In the genomic region with DNA sequence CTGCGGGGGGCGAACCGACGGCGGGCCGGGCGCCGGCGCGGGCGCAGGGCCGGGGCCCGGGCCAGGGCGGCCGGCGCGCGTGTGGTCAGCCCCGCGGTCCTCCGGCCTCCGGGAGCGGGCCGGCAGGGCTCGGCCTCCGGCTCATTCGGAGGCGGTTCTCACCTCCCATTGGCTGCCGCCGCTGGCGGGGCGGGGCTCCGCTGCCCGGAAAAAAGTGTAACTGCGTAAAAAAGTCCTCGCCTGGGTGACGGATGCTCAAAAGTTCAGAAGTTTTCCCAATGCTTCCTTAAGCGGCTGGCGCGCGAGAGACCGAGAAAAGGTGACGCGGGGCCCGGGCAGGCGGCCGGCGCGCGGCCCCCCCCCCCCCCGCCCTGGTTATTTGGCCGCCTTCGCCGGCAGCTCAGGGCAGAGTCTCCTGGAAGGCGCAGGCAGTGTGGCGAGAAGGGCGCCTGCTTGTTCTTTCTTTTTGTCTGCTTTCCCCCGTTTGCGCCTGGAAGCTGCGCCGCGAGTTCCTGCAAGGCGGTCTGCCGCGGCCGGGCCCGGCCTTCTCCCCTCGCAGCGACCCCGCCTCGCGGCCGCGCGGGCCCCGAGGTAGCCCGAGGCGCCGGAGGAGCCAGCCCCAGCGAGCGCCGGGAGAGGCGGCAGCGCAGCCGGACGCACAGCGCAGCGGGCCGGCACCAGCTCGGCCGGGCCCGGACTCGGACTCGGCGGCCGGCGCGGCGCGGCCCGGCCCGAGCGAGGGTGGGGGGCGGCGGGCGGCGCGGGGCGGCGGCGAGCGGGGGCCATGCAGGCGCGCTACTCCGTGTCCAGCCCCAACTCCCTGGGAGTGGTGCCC, we compare ENCODE assay signal across 8 cellular contexts. TPM values are rescaled to one million over a fixed set of nuclear protein-coding genes. Genes with fewer than 3 reads are reported as not detected.
DNase-seq lines count a peak whose midpoint lies in the region; ATAC-seq, FAIRE-seq and TF ChIP-seq lines count a peak whose summit lies in the region.

A gene (plus strand): TSS at position 254 of the 835 bp plus-strand sequence. CDS start 531 bp downstream, at position 785.

- under 1% methylated on average over 39 of the region's 115 CpGs for WGBS in esophagus muscularis mucosa

- H3K27me3 ChIP-seq in MM.1S (replicated peaks; ENCODE audit: insufficient read depth, low read length) (peaks cover 39% of the 10 kb centered on the region), esophagus muscularis mucosa (peaks cover 4 to 84% (median 42%) of the 10 kb centered on the region in 4 donors), mucosa of rectum (ENCODE audit: control insufficient read depth in 2 of 2, insufficient read depth in 2 of 2, low read length in 2 of 2) (peaks cover 60 to 79% of the 10 kb centered on the region in 2 donors)

- H3K4me3 ChIP-seq in MM.1S (ENCODE audit: low read length) (no peak within 1 kb of the TSS), esophagus muscularis mucosa (peak within 1 kb of the TSS; percentile 67 to 88 (median 76)), mucosa of rectum (ENCODE audit: low read length in 2 of 2) (peak within 1 kb of the TSS; percentile 52 to 63)

- H3K27ac ChIP-seq in MM.1S (ENCODE audit: low read length) (no peak within 1 kb of the TSS), esophagus muscularis mucosa (replicated peaks in 1 of 4) (peak within 1 kb of the TSS; percentile 90 to 98 (median 96)), mucosa of rectum (ENCODE audit: low read depth in 2 of 2, low read length in 2 of 2) (peak within 1 kb of the TSS; percentile 16 to 29)

- H3K36me3 ChIP-seq in MM.1S (replicated peaks; ENCODE audit: insufficient read depth, low read length) (no peaks in the 10 kb centered on the region), esophagus muscularis mucosa (no peaks in the 10 kb centered on the region), mucosa of rectum (ENCODE audit: control insufficient read depth in 2 of 2, insufficient read depth in 2 of 2, low read length in 2 of 2) (no peaks in the 10 kb centered on the region)

- peak; percentile 45 for DNase-seq in NCI-H345 (lab: John Stamatoyannopoulos, UW)
- DNase-seq in NCI-H345 treated with DMSO at 0.1 percent for 48 hours (lab: John Stamatoyannopoulos, UW; ENCODE audit: unreplicated experiment), result no peak
- DNase-seq in MM.1S, result peak; percentile 27
- DNase-seq in activated CD4-positive, alpha-beta T cell treated with anti-CD3 and anti-CD28 coated beads, Interleukin-2, amount 50 U/mL, for 48 hours, result peak; percentile 64 to 72
- DNase-seq in esophagus muscularis mucosa (ENCODE audit: extremely low spot score), result peak; percentile 97
- peak; percentile 93 for DNase-seq in urothelium cell line (ENCODE audit: low spot score)

- TF ChIP-seq POLR2A in esophagus muscularis mucosa (IDR thresholded peaks at IDR 0.05; ENCODE audit: low read depth), result no peak

- intact Hi-C loops in esophagus muscularis mucosa (cut with DNase I), result loop anchor here (5.0 kb wide), 1 partner anchor 1082 kb away; no protein-coding TSS in a partner anchor

- TF ChIP-seq CTCF in MM.1S (IDR thresholded peaks at IDR 0.05; ENCODE audit: low read length), result no peak
- no peak for TF ChIP-seq CTCF in esophagus muscularis mucosa (IDR thresholded peaks at IDR 0.05)

- TF ChIP-seq EP300 in esophagus muscularis mucosa (IDR thresholded peaks at IDR 0.05), result no peak

- H3K9me3 ChIP-seq in MM.1S (replicated peaks; ENCODE audit: insufficient read depth, low read length), result no peaks in the 10 kb centered on the region
- H3K9me3 ChIP-seq in esophagus muscularis mucosa, result no peaks in the 10 kb centered on the region
- no peaks in the 10 kb centered on the region for H3K9me3 ChIP-seq in mucosa of rectum (ENCODE audit: control insufficient read depth in 2 of 2, low read length in 2 of 2)

- peak; percentile 49 for ATAC-seq in GM21717 (IDR thresholded peaks at IDR 0.05; ENCODE audit: unreplicated experiment)

- H4K20me1 ChIP-seq in MM.1S (ENCODE audit: insufficient read depth, low read length), result no peaks in the 10 kb centered on the region

- no peak for FAIRE-seq in urothelium cell line (lab: Jason Lieb, UNC)

- H3K4me1 ChIP-seq in MM.1S (ENCODE audit: low read length) (no peaks in the 10 kb centered on the region), esophagus muscularis mucosa (peaks cover 15 to 74% (median 65%) of the 10 kb centered on the region in 4 donors), mucosa of rectum (ENCODE audit: control insufficient read depth in 2 of 2, insufficient read depth in 2 of 2, low read length in 2 of 2) (peaks cover 19 to 20% of the 10 kb centered on the region in 2 donors)

- H2AFZ ChIP-seq in MM.1S (ENCODE audit: low read length), result no peak within 1 kb of the TSS

- H3K79me2 ChIP-seq in MM.1S (ENCODE audit: low read length), result no peaks in the 10 kb centered on the region

- no peaks in the 10 kb centered on the region for H3K9me2 ChIP-seq in MM.1S (replicated peaks; ENCODE audit: insufficient read depth, low read length)

- peak within 1 kb of the TSS; percentile 49; the same call in 1 of the 2 replicates for H3K4me2 ChIP-seq in MM.1S (ENCODE audit: low read depth, low read length)

- no peaks in the 10 kb centered on the region for H3F3A ChIP-seq in MM.1S (ENCODE audit: insufficient read depth, low read length)

- H3K9ac ChIP-seq in MM.1S (ENCODE audit: low read length) (no peak within 1 kb of the TSS), mucosa of rectum (ENCODE audit: low read depth in 1 of 2, low read length in 2 of 2) (peak within 1 kb of the TSS in 1 of 2 donors; percentile 48)

RNA-seq across cellular contexts. Expression of the gene that starts here (rescaled TPM):
- total RNA-seq in esophagus muscularis mucosa, result 10 to 100 TPM in 3 of 4 donors, 1 to 10 TPM in 1; 8.7 to 19.7 (median 16.8) TPM
